ENCODE assay signal across 1 cellular context in genomic region chr6:122471107-122472021, GRCh38.
TF ChIP-seq lines count a peak whose summit lies in the region.

TSS of gene SERINC1 (minus strand) at chr6:122471807. CDS start at chr6:122471737, 70 bp downstream.

TF ChIP-seq in HepG2, 621 proteins besides CTCF, POLR2A, EP300 and RAD21 (continued from another document and continues in another):
- TF ChIP-seq GATAD1 (CRISPR knock-in tag; IDR thresholded peaks at IDR 0.05), result peak; percentile 89
- peak; percentile 88 for TF ChIP-seq THAP11 (CRISPR knock-in tag; IDR thresholded peaks at IDR 0.05)
- TF ChIP-seq DMAP1 (CRISPR knock-in tag; IDR thresholded peaks at IDR 0.05), result peak; percentile 92; the same call in 1 of the 2 replicates
- TF ChIP-seq ZNF235 (CRISPR knock-in tag; IDR thresholded peaks at IDR 0.05; ENCODE audit: borderline replicate concordance), result no peak
- TF ChIP-seq ZXDC (CRISPR knock-in tag; IDR thresholded peaks at IDR 0.05), result no peak
- TF ChIP-seq NRL (CRISPR knock-in tag; IDR thresholded peaks at IDR 0.05; ENCODE audit: borderline replicate concordance), result peak; percentile 87; the same call in 1 of the 2 replicates
- no peak for TF ChIP-seq STAG1 (CRISPR knock-in tag; IDR thresholded peaks at IDR 0.05)
- no peak for TF ChIP-seq MAFK (conservative IDR thresholded peaks at IDR 0.05 in 1 of 2, IDR thresholded peaks at IDR 0.05 in 1 of 2; ENCODE audit: low read length in 2 of 2)
- 0 out of 2 replicates have a peak, but pooled peaks have one; percentile 84 for TF ChIP-seq ZNF543 (CRISPR knock-in tag; IDR thresholded peaks at IDR 0.05)
- TF ChIP-seq GATA4 (IDR thresholded peaks at IDR 0.05; ENCODE audit: borderline replicate concordance, low read depth), result peak; percentile 60; the same call in 1 of the 2 replicates
- TF ChIP-seq DNMT3B (CRISPR knock-in tag; conservative IDR thresholded peaks at IDR 0.05), result no peak
- TF ChIP-seq, protein P1, sequence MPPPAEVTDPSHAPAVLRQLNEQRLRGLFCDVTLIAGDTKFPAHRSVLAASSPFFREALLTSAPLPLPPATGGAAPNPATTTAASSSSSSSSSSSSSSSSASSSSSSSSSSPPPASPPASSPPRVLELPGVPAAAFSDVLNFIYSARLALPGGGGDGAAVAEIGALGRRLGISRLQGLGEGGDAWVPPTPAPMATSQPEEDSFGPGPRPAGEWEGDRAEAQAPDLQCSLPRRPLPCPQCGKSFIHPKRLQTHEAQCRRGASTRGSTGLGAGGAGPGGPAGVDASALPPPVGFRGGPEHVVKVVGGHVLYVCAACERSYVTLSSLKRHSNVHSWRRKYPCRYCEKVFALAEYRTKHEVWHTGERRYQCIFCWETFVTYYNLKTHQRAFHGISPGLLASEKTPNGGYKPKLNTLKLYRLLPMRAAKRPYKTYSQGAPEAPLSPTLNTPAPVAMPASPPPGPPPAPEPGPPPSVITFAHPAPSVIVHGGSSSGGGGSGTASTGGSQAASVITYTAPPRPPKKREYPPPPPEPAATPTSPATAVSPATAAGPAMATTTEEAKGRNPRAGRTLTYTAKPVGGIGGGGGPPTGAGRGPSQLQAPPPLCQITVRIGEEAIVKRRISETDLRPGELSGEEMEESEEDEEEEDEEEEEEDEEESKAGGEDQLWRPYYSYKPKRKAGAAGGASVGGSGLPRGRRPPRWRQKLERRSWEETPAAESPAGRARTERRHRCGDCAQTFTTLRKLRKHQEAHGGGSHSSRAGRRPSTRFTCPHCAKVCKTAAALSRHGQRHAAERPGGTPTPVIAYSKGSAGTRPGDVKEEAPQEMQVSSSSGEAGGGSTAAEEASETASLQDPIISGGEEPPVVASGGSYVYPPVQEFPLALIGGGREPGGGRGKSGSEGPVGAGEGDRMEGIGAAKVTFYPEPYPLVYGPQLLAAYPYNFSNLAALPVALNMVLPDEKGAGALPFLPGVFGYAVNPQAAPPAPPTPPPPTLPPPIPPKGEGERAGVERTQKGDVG (CRISPR knock-in tag; IDR thresholded peaks at IDR 0.05; ENCODE audit: borderline replicate concordance), result peak; percentile 76; the same call in 1 of the 2 replicates
- TF ChIP-seq ZMAT5 (CRISPR knock-in tag; IDR thresholded peaks at IDR 0.05; ENCODE audit: borderline replicate concordance, low read depth), result no peak
- TF ChIP-seq, protein P2, sequence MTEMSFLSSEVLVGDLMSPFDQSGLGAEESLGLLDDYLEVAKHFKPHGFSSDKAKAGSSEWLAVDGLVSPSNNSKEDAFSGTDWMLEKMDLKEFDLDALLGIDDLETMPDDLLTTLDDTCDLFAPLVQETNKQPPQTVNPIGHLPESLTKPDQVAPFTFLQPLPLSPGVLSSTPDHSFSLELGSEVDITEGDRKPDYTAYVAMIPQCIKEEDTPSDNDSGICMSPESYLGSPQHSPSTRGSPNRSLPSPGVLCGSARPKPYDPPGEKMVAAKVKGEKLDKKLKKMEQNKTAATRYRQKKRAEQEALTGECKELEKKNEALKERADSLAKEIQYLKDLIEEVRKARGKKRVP (CRISPR knock-in tag; IDR thresholded peaks at IDR 0.05), result no peak
- peak; percentile 44 for TF ChIP-seq MIXL1 (CRISPR knock-in tag; IDR thresholded peaks at IDR 0.05)
- TF ChIP-seq ZBTB7A (CRISPR knock-in tag; IDR thresholded peaks at IDR 0.05), result no peak
- peak; percentile 97 for TF ChIP-seq GABPB1 (CRISPR knock-in tag; IDR thresholded peaks at IDR 0.05)
- TF ChIP-seq ZNF879 (CRISPR knock-in tag; IDR thresholded peaks at IDR 0.05), result 0 out of 2 replicates have a peak, but pooled peaks have one; percentile 64
- TF ChIP-seq ZNF674 (CRISPR knock-in tag; IDR thresholded peaks at IDR 0.05; ENCODE audit: low read depth), result no peak
- no peak for TF ChIP-seq DNMT1 (CRISPR knock-in tag; IDR thresholded peaks at IDR 0.05)
- no peak for TF ChIP-seq XRCC5 (optimal IDR thresholded peaks at IDR 0.05; ENCODE audit: low read length)
- TF ChIP-seq ZC3H4 (CRISPR knock-in tag; IDR thresholded peaks at IDR 0.05; ENCODE audit: borderline replicate concordance), result no peak; the same call in 1 of the 2 replicates
- TF ChIP-seq ZZZ3 (CRISPR knock-in tag; IDR thresholded peaks at IDR 0.05; ENCODE audit: borderline replicate concordance), result peak; percentile 90; the same call in 1 of the 2 replicates
- TF ChIP-seq ZNF563 (CRISPR knock-in tag; IDR thresholded peaks at IDR 0.05), result peak; percentile 22; the same call in 1 of the 2 replicates
- TF ChIP-seq NR1H2 (CRISPR knock-in tag; IDR thresholded peaks at IDR 0.05; ENCODE audit: borderline replicate concordance, low read depth), result no peak
- TF ChIP-seq, protein P3, sequence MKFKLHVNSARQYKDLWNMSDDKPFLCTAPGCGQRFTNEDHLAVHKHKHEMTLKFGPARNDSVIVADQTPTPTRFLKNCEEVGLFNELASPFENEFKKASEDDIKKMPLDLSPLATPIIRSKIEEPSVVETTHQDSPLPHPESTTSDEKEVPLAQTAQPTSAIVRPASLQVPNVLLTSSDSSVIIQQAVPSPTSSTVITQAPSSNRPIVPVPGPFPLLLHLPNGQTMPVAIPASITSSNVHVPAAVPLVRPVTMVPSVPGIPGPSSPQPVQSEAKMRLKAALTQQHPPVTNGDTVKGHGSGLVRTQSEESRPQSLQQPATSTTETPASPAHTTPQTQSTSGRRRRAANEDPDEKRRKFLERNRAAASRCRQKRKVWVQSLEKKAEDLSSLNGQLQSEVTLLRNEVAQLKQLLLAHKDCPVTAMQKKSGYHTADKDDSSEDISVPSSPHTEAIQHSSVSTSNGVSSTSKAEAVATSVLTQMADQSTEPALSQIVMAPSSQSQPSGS (CRISPR knock-in tag; IDR thresholded peaks at IDR 0.05), result peak; percentile 58
- no peak for TF ChIP-seq FOXM1 (CRISPR knock-in tag; IDR thresholded peaks at IDR 0.05)
- no peak for TF ChIP-seq SMC3 (IDR thresholded peaks at IDR 0.05; ENCODE audit: low read length)
- TF ChIP-seq, protein P4, sequence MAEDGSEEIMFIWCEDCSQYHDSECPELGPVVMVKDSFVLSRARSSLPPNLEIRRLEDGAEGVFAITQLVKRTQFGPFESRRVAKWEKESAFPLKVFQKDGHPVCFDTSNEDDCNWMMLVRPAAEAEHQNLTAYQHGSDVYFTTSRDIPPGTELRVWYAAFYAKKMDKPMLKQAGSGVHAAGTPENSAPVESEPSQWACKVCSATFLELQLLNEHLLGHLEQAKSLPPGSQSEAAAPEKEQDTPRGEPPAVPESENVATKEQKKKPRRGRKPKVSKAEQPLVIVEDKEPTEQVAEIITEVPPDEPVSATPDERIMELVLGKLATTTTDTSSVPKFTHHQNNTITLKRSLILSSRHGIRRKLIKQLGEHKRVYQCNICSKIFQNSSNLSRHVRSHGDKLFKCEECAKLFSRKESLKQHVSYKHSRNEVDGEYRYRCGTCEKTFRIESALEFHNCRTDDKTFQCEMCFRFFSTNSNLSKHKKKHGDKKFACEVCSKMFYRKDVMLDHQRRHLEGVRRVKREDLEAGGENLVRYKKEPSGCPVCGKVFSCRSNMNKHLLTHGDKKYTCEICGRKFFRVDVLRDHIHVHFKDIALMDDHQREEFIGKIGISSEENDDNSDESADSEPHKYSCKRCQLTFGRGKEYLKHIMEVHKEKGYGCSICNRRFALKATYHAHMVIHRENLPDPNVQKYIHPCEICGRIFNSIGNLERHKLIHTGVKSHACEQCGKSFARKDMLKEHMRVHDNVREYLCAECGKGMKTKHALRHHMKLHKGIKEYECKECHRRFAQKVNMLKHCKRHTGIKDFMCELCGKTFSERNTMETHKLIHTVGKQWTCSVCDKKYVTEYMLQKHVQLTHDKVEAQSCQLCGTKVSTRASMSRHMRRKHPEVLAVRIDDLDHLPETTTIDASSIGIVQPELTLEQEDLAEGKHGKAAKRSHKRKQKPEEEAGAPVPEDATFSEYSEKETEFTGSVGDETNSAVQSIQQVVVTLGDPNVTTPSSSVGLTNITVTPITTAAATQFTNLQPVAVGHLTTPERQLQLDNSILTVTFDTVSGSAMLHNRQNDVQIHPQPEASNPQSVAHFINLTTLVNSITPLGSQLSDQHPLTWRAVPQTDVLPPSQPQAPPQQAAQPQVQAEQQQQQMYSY (CRISPR knock-in tag; IDR thresholded peaks at IDR 0.05), result peak; percentile 89
- no peak for TF ChIP-seq PAWR (CRISPR knock-in tag; IDR thresholded peaks at IDR 0.05; ENCODE audit: borderline replicate concordance)
- no peak for TF ChIP-seq HMGA1 (CRISPR knock-in tag; conservative IDR thresholded peaks at IDR 0.05)
- no peak for TF ChIP-seq HMG20A (CRISPR knock-in tag; IDR thresholded peaks at IDR 0.05; ENCODE audit: borderline replicate concordance)
- TF ChIP-seq SCMH1 (CRISPR knock-in tag; IDR thresholded peaks at IDR 0.05; ENCODE audit: borderline replicate concordance), result no peak
- TF ChIP-seq, protein P5, sequence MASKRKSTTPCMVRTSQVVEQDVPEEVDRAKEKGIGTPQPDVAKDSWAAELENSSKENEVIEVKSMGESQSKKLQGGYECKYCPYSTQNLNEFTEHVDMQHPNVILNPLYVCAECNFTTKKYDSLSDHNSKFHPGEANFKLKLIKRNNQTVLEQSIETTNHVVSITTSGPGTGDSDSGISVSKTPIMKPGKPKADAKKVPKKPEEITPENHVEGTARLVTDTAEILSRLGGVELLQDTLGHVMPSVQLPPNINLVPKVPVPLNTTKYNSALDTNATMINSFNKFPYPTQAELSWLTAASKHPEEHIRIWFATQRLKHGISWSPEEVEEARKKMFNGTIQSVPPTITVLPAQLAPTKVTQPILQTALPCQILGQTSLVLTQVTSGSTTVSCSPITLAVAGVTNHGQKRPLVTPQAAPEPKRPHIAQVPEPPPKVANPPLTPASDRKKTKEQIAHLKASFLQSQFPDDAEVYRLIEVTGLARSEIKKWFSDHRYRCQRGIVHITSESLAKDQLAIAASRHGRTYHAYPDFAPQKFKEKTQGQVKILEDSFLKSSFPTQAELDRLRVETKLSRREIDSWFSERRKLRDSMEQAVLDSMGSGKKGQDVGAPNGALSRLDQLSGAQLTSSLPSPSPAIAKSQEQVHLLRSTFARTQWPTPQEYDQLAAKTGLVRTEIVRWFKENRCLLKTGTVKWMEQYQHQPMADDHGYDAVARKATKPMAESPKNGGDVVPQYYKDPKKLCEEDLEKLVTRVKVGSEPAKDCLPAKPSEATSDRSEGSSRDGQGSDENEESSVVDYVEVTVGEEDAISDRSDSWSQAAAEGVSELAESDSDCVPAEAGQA (IDR thresholded peaks at IDR 0.05; ENCODE audit: low read depth), result peak; percentile 87
- TF ChIP-seq, protein P5 (CRISPR knock-in tag; IDR thresholded peaks at IDR 0.05; ENCODE audit: borderline replicate concordance), result no peak
- peak; percentile 93; the same call in 1 of the 2 replicates for TF ChIP-seq ZNF230 (CRISPR knock-in tag; IDR thresholded peaks at IDR 0.05)
- TF ChIP-seq PHF20 (CRISPR knock-in tag; IDR thresholded peaks at IDR 0.05), result peak; percentile 76
- peak; percentile 57; the same call in 1 of the 2 replicates for TF ChIP-seq RFXAP (CRISPR knock-in tag; IDR thresholded peaks at IDR 0.05; ENCODE audit: borderline replicate concordance)
- no peak for TF ChIP-seq BCLAF1 (IDR thresholded peaks at IDR 0.05)
- TF ChIP-seq SMARCE1 (IDR thresholded peaks at IDR 0.05; ENCODE audit: borderline replicate concordance), result no peak
- TF ChIP-seq ZNF143 (CRISPR knock-in tag; IDR thresholded peaks at IDR 0.05), result 0 out of 2 replicates have a peak, but pooled peaks have one; percentile 18
